20 cellular contexts compared by ENCODE assay signal in genomic region chr12:108455706-108456105, GRCh38.
"Had no signal": no experiment of that assay in that cellular context is flagged by ENCODE, and none has a peak within 500 bp of the region (broad histone marks: within the 10 kb centered on the region; RNA-seq: fewer than 3 reads in every experiment).

No MANE protein-coding gene starts in this region.

- ATAC-seq: activated CD8-positive, alpha-beta T cell treated with anti-CD3 and anti-CD28 coated beads for 36 hours; activated T-helper 17 cell treated with anti-CD3 and anti-CD28 coated beads, Interleukin-2, amount 50 U/mL, for 72 hours; foreskin keratinocyte; left cardiac atrium; lower lobe of right lung had no signal

- H3K27ac ChIP-seq: cardiac muscle cell, foreskin keratinocyte, lower lobe of right lung, neutrophil, pancreas, tibial artery had no signal

- H3K9me3 ChIP-seq: lower lobe of right lung, neutrophil, pancreas, tibial artery had no signal

- H3K4me3 ChIP-seq: cardiac muscle cell, lower lobe of right lung, pancreas, tibial artery had no signal

- H3K36me3 ChIP-seq: cardiac muscle cell, lower lobe of right lung, neutrophil, pancreas, tibial artery had no signal

- DNase-seq: activated CD4-positive, alpha-beta T cell treated with anti-CD3 and anti-CD28 coated beads, Interleukin-2, amount 10 ng/mL, durations not matched to agents 24 days and 14 days; activated CD8-positive, alpha-beta T cell treated with anti-CD3 and anti-CD28 coated beads for 36 hours; activated naive CD4-positive, alpha-beta T cell; activated naive CD8-positive, alpha-beta T cell treated with anti-CD3 and anti-CD28 coated beads for 36 hours; activated T-cell treated with anti-CD3 and anti-CD28 coated beads, Interleukin-2, amount 50 U/mL, for 1 hour; amniotic stem cell; foreskin keratinocyte; hippocampal formation; left cardiac atrium; lower lobe of right lung; pancreas; stimulated activated CD4-positive, alpha-beta T cell treated with anti-CD3 and anti-CD28 coated beads, Interleukin-2, amount 100 ng/mL, for 24 hours; stimulated activated naive CD4-positive, alpha-beta T cell treated with Interleukin-2 at 50 U/mL for 16 hours; substantia nigra; T-helper 9 cell; tibial artery had no signal

- FAIRE-seq: islet of Langerhans, pancreas had no signal

- H3K27me3 ChIP-seq: cardiac muscle cell, tibial artery had no signal

- H3K4me1 ChIP-seq: foreskin keratinocyte, pancreas, tibial artery had no signal
